ENCODE assay signal across 23 cellular contexts in the genomic region with DNA sequence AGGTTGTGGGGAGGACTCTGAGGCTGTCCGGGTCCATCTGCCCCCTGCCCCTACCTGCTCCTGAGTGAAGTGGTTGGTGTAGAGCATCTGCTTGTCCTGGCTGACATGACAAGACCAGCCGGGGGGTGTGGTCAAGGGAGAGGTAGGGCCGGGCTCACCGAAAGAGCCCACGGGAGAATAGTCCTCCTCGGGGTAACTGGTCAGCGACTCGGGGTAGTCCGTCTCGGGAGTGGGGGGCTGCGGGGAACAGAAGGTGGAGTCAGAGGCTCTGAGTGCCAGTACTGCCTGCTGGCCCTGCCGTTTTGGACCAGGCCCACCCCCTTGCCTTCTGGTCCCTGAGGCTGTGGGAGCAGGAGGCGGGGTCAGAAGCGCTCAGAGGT. TPM values are rescaled to one million over a fixed set of nuclear protein-coding genes. Genes with fewer than 3 reads are reported as not detected.
DNase-seq lines count a peak whose midpoint lies in the region; ATAC-seq and TF ChIP-seq lines count a peak whose summit lies in the region.
"Had no signal": no experiment of that assay in that cellular context is flagged by ENCODE, and none has a peak within 500 bp of the region (broad histone marks: within the 10 kb centered on the region; RNA-seq: fewer than 3 reads in every experiment).

No MANE protein-coding gene starts in this region.

- no peak for DNase-seq in BE2C
- no peak for DNase-seq in HFFc6
- no peak for DNase-seq in endodermal cell
- DNase-seq in neuronal stem cell (ENCODE audit: low spot score): no peak
- DNase-seq in dorsolateral prefrontal cortex: no peak
- no peak for DNase-seq in HEK293T (ENCODE audit: extremely low spot score)
- DNase-seq: ACHN; activated CD4-positive, alpha-beta T cell treated with anti-CD3 and anti-CD28 coated beads, Interleukin-2, amount 50 U/mL, for 48 hours; DMS153; NCI-H1694 treated with DMSO at 0.1 percent for 48 hours; NCI-H2227 treated with DMSO at 0.1 percent for 48 hours; PC-9; SJCRH30; T-helper 17 cell had no signal

- peak overlapping the region; percentile 85 for H2AK5ac ChIP-seq in neuronal stem cell (ENCODE audit: low read depth, low read length)

- peaks cover 10% of the 10 kb centered on the region for H3K4me1 Mint-ChIP-seq in HFFc6 (ENCODE audit: low read depth)
- H3K4me1 Mint-ChIP-seq in endodermal cell: peaks cover 23% of the 10 kb centered on the region

- H3K27ac ChIP-seq in endodermal cell (ENCODE audit: low read depth, low read length): no peak overlapping the region
- peak overlapping the region; percentile 20 for H3K27ac ChIP-seq in neuronal stem cell (replicated peaks; ENCODE audit: low read length)
- H3K27ac ChIP-seq in dorsolateral prefrontal cortex: no peak overlapping the region
- H3K27ac ChIP-seq: body of pancreas, C4-2B, left lung, PC-9, SJCRH30, vagina had no signal

- H3K9ac ChIP-seq in endodermal cell (ENCODE audit: extremely low read depth, low read length, poor library complexity, severe bottlenecking) (no peak overlapping the region), neuronal stem cell (ENCODE audit: low read depth, low read length, poor library complexity) (no peak overlapping the region)

- peak overlapping the region; percentile 87 for H2BK15ac ChIP-seq in neuronal stem cell (ENCODE audit: low read length)

- H3K4me3 Mint-ChIP-seq in HFFc6: 0 out of 2 replicates have a peak overlapping the region, but pooled peaks have one; percentile 26
- H3K4me3 Mint-ChIP-seq in endodermal cell: no peak overlapping the region
- H3K4me3 Mint-ChIP-seq: activated naive CD4-positive, alpha-beta T cell treated with anti-CD3 and anti-CD28 coated beads, Interleukin-2, amount 50 U/mL, for 24 hours; T-helper 17 cell had no signal

- no peak overlapping the region for H3K23ac ChIP-seq in neuronal stem cell (ENCODE audit: low read depth, low read length, poor library complexity)

- no peak overlapping the region for H3K4ac ChIP-seq in neuronal stem cell (ENCODE audit: low read length)

- no peak overlapping the region for H2BK12ac ChIP-seq in neuronal stem cell (ENCODE audit: low read length)

- intact Hi-C loops in dorsolateral prefrontal cortex (cut with DNase I): no loop called here

- H2BK5ac ChIP-seq in neuronal stem cell (ENCODE audit: low read length): peak overlapping the region; percentile 79

- no peak for TF ChIP-seq CTCF in BE2C (IDR thresholded peaks at IDR 0.05; ENCODE audit: low read depth, low read length)
- TF ChIP-seq CTCF in HFFc6 (IDR thresholded peaks at IDR 0.05): no peak
- TF ChIP-seq CTCF in endodermal cell (conservative IDR thresholded peaks at IDR 0.05): no peak
- no peak for TF ChIP-seq CTCF in dorsolateral prefrontal cortex (IDR thresholded peaks at IDR 0.05 in 54 of 56, conservative IDR thresholded peaks at IDR 0.05 in 2 of 56; ENCODE audit: low read depth in 1 of 56, partially characterized antibody in 56 of 56)

- H3K36me3 ChIP-seq in BE2C (no peaks in the 10 kb centered on the region), endodermal cell (ENCODE audit: control insufficient read depth, insufficient read depth, low read length) (no peaks in the 10 kb centered on the region), neuronal stem cell (replicated peaks in 1 of 2; ENCODE audit: control insufficient read depth in 2 of 2, insufficient read depth in 2 of 2, low read length in 2 of 2) (no peaks in the 10 kb centered on the region)
- H3K36me3 ChIP-seq: SJCRH30 had no signal

- ATAC-seq in GM18517 (IDR thresholded peaks at IDR 0.05; ENCODE audit: unreplicated experiment) (no peak), HG03108 (IDR thresholded peaks at IDR 0.05; ENCODE audit: unreplicated experiment) (no peak)
- ATAC-seq: T-helper 17 cell had no signal

- H3K36me3 Mint-ChIP-seq in HFFc6 (ENCODE audit: low read depth): no peaks in the 10 kb centered on the region
- H3K36me3 Mint-ChIP-seq in endodermal cell (ENCODE audit: low read depth): peaks cover 9% of the 10 kb centered on the region

- 68 to 71% methylated on average over 6 to 14 of the region's 14 CpGs for WGBS in endodermal cell (ENCODE audit: insufficient coverage in 1 of 2, insufficient read length in 1 of 2), 2 experiments
- no CpG with 5 or more reads among the region's 14 CpGs for whole genome bisulfite sequencing in neuronal stem cell (ENCODE audit: extremely low coverage in 2 of 2, insufficient read length in 2 of 2, insufficient replicate concordance in 1 of 2), 2 donors

- no peak overlapping the region for H2BK120ac ChIP-seq in neuronal stem cell (ENCODE audit: low read depth, low read length)

- H3K9me3 Mint-ChIP-seq in HFFc6 (no peaks in the 10 kb centered on the region), endodermal cell (no peaks in the 10 kb centered on the region)
- H3K9me3 Mint-ChIP-seq: activated naive CD4-positive, alpha-beta T cell treated with anti-CD3 and anti-CD28 coated beads, Interleukin-2, amount 50 U/mL, for 24 hours had no signal

- no peaks in the 10 kb centered on the region for H3K79me1 ChIP-seq in neuronal stem cell (ENCODE audit: low read depth, low read length)

- H3K27ac Mint-ChIP-seq in HFFc6 (no peak overlapping the region), endodermal cell (peak overlapping the region; percentile 84)
- H3K27ac Mint-ChIP-seq: activated naive CD4-positive, alpha-beta T cell treated with anti-CD3 and anti-CD28 coated beads, Interleukin-2, amount 50 U/mL, for 24 hours; T-helper 17 cell had no signal

- H3K14ac ChIP-seq in neuronal stem cell (ENCODE audit: low read length): no peak overlapping the region

- no peak overlapping the region for H4K8ac ChIP-seq in neuronal stem cell (ENCODE audit: low read depth, low read length)

- H3K27me3 ChIP-seq in BE2C (no peaks in the 10 kb centered on the region), endodermal cell (ENCODE audit: control insufficient read depth, insufficient read depth, low read length, poor library complexity, severe bottlenecking) (no peaks in the 10 kb centered on the region), neuronal stem cell (ENCODE audit: control insufficient read depth in 3 of 3, insufficient read depth in 3 of 3, low read depth in 1 of 3, low read length in 3 of 3) (no peaks in the 10 kb centered on the region), dorsolateral prefrontal cortex (no peaks in the 10 kb centered on the region)
- H3K27me3 ChIP-seq: body of pancreas, left lung, neutrophil, SJCRH30, spleen, vagina had no signal

- H3K9me3 ChIP-seq in BE2C (no peaks in the 10 kb centered on the region), endodermal cell (ENCODE audit: control insufficient read depth, low read length) (no peaks in the 10 kb centered on the region), neuronal stem cell (replicated peaks in 1 of 2; ENCODE audit: control insufficient read depth in 2 of 2, insufficient read depth in 1 of 2, low read depth in 1 of 2, low read length in 2 of 2) (no peaks in the 10 kb centered on the region)
- H3K9me3 ChIP-seq: body of pancreas, left lung, neutrophil, SJCRH30, spleen, vagina had no signal

- peaks cover 2% of the 10 kb centered on the region; the same call in 1 of the 2 replicates for H3K27me3 Mint-ChIP-seq in HFFc6 (ENCODE audit: insufficient read depth)
- H3K27me3 Mint-ChIP-seq in endodermal cell (ENCODE audit: insufficient read depth): peaks cover 2% of the 10 kb centered on the region
- H3K27me3 Mint-ChIP-seq: activated naive CD4-positive, alpha-beta T cell treated with anti-CD3 and anti-CD28 coated beads, Interleukin-2, amount 50 U/mL, for 24 hours; T-helper 17 cell had no signal

- POLR2A ChIA-PET in HEK293T (lab: Yijun Ruan, JAX): no interaction called here

- H4K91ac ChIP-seq in neuronal stem cell (ENCODE audit: low read depth, low read length, poor library complexity): no peak overlapping the region

- H3K4me1 ChIP-seq in BE2C (peaks cover 4% of the 10 kb centered on the region; the same call in 1 of the 2 replicates), endodermal cell (ENCODE audit: control insufficient read depth, insufficient read depth, low read length) (peaks cover 18% of the 10 kb centered on the region), neuronal stem cell (ENCODE audit: control insufficient read depth in 2 of 2, insufficient read depth in 1 of 2, low read depth in 1 of 2, low read length in 2 of 2) (peaks cover 2 to 17% of the 10 kb centered on the region in 2 donors)
- H3K4me1 ChIP-seq: body of pancreas, SJCRH30 had no signal

- H3K18ac ChIP-seq in neuronal stem cell (ENCODE audit: low read length): peak overlapping the region; percentile 81

- H3K4me2 ChIP-seq in neuronal stem cell (ENCODE audit: insufficient read depth, low read length, poor library complexity, severe bottlenecking): no peak overlapping the region
- H3K4me2 ChIP-seq: PC-9 had no signal

- peak overlapping the region; percentile 59 for H3K4me3 ChIP-seq in BE2C (ENCODE audit: low read depth, low read length)
- H3K4me3 ChIP-seq in endodermal cell (ENCODE audit: low read length): no peak overlapping the region
- peak overlapping the region in 1 of 2 donors; percentile 25 for H3K4me3 ChIP-seq in neuronal stem cell (ENCODE audit: low read length in 2 of 2)
- H3K4me3 ChIP-seq in dorsolateral prefrontal cortex: peak overlapping the region in 1 of 59 donors; percentile 33
- H3K4me3 ChIP-seq: body of pancreas, left lung, PC-9, SJCRH30 had no signal

- CTCF ChIA-PET in HEK293T (lab: Yijun Ruan, JAX): no interaction called here

- no peak overlapping the region for H2AFZ ChIP-seq in neuronal stem cell (ENCODE audit: low read length)
- H2AFZ ChIP-seq: PC-9 had no signal

TF ChIP-seq in HEK293T, 16 proteins besides CTCF, POLR2A, EP300 and RAD21 (continues in another document):
- TF ChIP-seq, protein P1, sequence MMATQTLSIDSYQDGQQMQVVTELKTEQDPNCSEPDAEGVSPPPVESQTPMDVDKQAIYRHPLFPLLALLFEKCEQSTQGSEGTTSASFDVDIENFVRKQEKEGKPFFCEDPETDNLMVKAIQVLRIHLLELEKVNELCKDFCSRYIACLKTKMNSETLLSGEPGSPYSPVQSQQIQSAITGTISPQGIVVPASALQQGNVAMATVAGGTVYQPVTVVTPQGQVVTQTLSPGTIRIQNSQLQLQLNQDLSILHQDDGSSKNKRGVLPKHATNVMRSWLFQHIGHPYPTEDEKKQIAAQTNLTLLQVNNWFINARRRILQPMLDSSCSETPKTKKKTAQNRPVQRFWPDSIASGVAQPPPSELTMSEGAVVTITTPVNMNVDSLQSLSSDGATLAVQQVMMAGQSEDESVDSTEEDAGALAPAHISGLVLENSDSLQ (IDR thresholded peaks at IDR 0.05): no peak
- TF ChIP-seq FOXA1 (IDR thresholded peaks at IDR 0.05) (no peak), SUZ12 (IDR thresholded peaks at IDR 0.05) (no peak), ZNF384 (IDR thresholded peaks at IDR 0.05) (no peak), LEF1 (IDR thresholded peaks at IDR 0.05; ENCODE audit: borderline replicate concordance) (no peak), CTBP1 (IDR thresholded peaks at IDR 0.05; ENCODE audit: borderline replicate concordance) (no peak)

RNA-seq across cellular contexts. Expression of gene ARHGAP27, which starts 27.8 kb away (rescaled TPM):
- 1.6 TPM for polyA plus RNA-seq in BE2C (2012; ENCODE audit: insufficient read depth, insufficient read length, low read depth)
- 1 to 10 TPM; 1.8 to 3.8 (median 2.7) TPM for total RNA-seq in HFFc6 (2021; fragmentation: NEBNext Ultra II Directional; extraction: Animal tissue kit (Norgen Biotek cat#: 25700))
- total RNA-seq in endodermal cell (10 to 100 TPM; 16.4 to 20.6 TPM), dorsolateral prefrontal cortex (10 to 100 TPM in 119 of 120 experiments, 1 to 10 TPM in 1; 9.6 to 37.2 (median 18.9) TPM)
- polyA plus RNA-seq in endodermal cell (2013, experiment 1 of 2): 2.5 TPM
- 3.8 TPM for polyA plus RNA-seq in endodermal cell (2013, experiment 2 of 2)
- 1.5 TPM for polyA plus RNA-seq in neuronal stem cell (2013, experiment 1 of 2)
- polyA plus RNA-seq in neuronal stem cell (2013, experiment 2 of 2): 1.4 TPM
